Comparison of ENCODE assay signal across 31 cellular contexts in the genomic region with DNA sequence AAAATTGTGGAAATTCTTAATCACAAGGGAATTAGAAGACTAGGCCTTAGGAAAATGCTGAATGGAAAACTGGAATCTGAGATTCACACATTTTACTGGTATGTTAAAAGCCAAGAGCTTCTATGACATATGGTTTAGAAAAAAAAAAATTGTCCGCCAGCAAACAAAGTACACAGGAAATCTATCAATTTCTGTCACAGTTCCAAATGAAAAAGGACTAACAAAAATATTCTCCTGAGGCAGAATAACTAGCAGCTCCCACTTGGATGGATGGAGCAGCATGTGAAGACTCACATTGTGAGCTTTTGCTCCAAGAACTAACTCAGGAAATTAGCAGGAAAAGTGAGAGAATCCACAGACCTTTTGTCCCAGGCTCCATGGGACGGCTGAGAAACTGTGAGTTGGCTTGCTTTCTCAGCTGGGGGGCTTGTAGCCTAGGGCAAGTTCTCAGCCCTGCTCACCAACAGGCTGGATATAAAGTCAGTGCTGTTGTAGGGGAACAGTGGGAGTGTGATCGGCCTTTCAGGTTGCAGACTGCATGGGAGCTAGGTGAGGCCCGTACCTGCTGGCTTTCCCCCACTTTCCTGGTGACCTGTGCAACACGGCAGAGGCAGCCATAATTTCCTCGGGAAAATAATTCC.
"Had no signal": no experiment of that assay in that cellular context is flagged by ENCODE, and none has a peak within 500 bp of the region (broad histone marks: within the 10 kb centered on the region; RNA-seq: fewer than 3 reads in every experiment).

No MANE protein-coding gene starts in this region.

- H3K27me3 Mint-ChIP-seq: activated naive CD4-positive, alpha-beta T cell treated with anti-CD3 and anti-CD28 coated beads, Interleukin-2, amount 10 ng/mL, durations not matched to agents 7 days and 5 days; activated naive CD8-positive, alpha-beta T cell treated with anti-CD3 and anti-CD28 coated beads, Interleukin-2, amount 50 U/mL, for 24 hours had no signal

- H3K4me3 ChIP-seq: breast epithelium, esophagus squamous epithelium, pancreas, prostate gland, spleen, suprapubic skin, tibial artery, upper lobe of right lung had no signal

- H3K4me1 ChIP-seq: breast epithelium, esophagus squamous epithelium, pancreas, prostate gland, spleen, suprapubic skin, tibial artery, upper lobe of right lung had no signal

- H3K27me3 ChIP-seq: breast epithelium, esophagus squamous epithelium, pancreas, spleen, suprapubic skin, tibial artery, upper lobe of right lung had no signal

- H3K27ac ChIP-seq: breast epithelium, epithelial cell of prostate, esophagus squamous epithelium, pancreas, prostate gland, spleen, suprapubic skin, tibial artery, upper lobe of right lung had no signal

- DNase-seq: activated CD4-positive, alpha-beta T cell treated with anti-CD3 and anti-CD28 coated beads for 48 hours; activated CD4-positive, alpha-beta T cell treated with anti-CD3 and anti-CD28 coated beads, Interleukin-2, amount 50 U/mL, for 48 hours; activated CD8-positive, alpha-beta memory T cell treated with anti-CD3 and anti-CD28 coated beads for 24 hours; activated effector memory CD4-positive, alpha-beta T cell treated with anti-CD3 and anti-CD28 coated beads, Interleukin-2, amount 50 U/mL, for 16 hours; activated naive CD4-positive, alpha-beta T cell treated with anti-CD3 and anti-CD28 coated beads, Interleukin-2, amount 10 ng/mL, durations not matched to agents 7 days and 5 days; activated naive CD8-positive, alpha-beta T cell treated with anti-CD3 and anti-CD28 coated beads, Interleukin-2, amount 50 U/mL, for 24 hours; activated T-cell treated with anti-CD3 and anti-CD28 coated beads, Interleukin-2, amount 50 U/mL, for 1 hour; amygdala; central memory CD4-positive, alpha-beta T cell; dermis blood vessel endothelial cell; effector CD4-positive, alpha-beta T cell; esophagus squamous epithelium; left cardiac atrium; left ventricle myocardium superior; naive thymus-derived CD4-positive, alpha-beta T cell; nucleus accumbens; pancreas; spleen; stimulated activated naive CD4-positive, alpha-beta T cell; T-helper 2 cell; tibial artery; upper lobe of right lung had no signal

- FAIRE-seq: colon, endometrium, frontal cortex, keratinocyte, pancreas had no signal

- H3K36me3 Mint-ChIP-seq: activated naive CD4-positive, alpha-beta T cell treated with anti-CD3 and anti-CD28 coated beads, Interleukin-2, amount 10 ng/mL, durations not matched to agents 7 days and 5 days had no signal

- H3K4me3 Mint-ChIP-seq: activated naive CD4-positive, alpha-beta T cell treated with anti-CD3 and anti-CD28 coated beads, Interleukin-2, amount 10 ng/mL, durations not matched to agents 7 days and 5 days; activated naive CD8-positive, alpha-beta T cell treated with anti-CD3 and anti-CD28 coated beads, Interleukin-2, amount 50 U/mL, for 24 hours; activated T-helper 1 cell treated with anti-CD3 and anti-CD28 coated beads, Interleukin-12 subunit alpha, Interleukin-12 subunit beta, Interleukin-2, Interleukin-4 antibody, amounts not matched to agents 30 ng/mL and 10 ng/mL and 1 ng/mL, durations not matched to agents 14 hours and 24 hours and 36 hours; naive thymus-derived CD4-positive, alpha-beta T cell had no signal

- H3K27ac Mint-ChIP-seq: activated naive CD4-positive, alpha-beta T cell treated with anti-CD3 and anti-CD28 coated beads, Interleukin-2, amount 10 ng/mL, durations not matched to agents 7 days and 5 days; activated naive CD8-positive, alpha-beta T cell treated with anti-CD3 and anti-CD28 coated beads, Interleukin-2, amount 50 U/mL, for 24 hours; activated T-helper 1 cell treated with anti-CD3 and anti-CD28 coated beads, Interleukin-12 subunit alpha, Interleukin-12 subunit beta, Interleukin-2, Interleukin-4 antibody, amounts not matched to agents 30 ng/mL and 10 ng/mL and 1 ng/mL, durations not matched to agents 14 hours and 24 hours and 36 hours; naive thymus-derived CD4-positive, alpha-beta T cell had no signal

- H3K9me3 ChIP-seq: pancreas, prostate gland, suprapubic skin had no signal

- H3K4me1 Mint-ChIP-seq: activated naive CD4-positive, alpha-beta T cell treated with anti-CD3 and anti-CD28 coated beads, Interleukin-2, amount 10 ng/mL, durations not matched to agents 7 days and 5 days; activated naive CD8-positive, alpha-beta T cell treated with anti-CD3 and anti-CD28 coated beads, Interleukin-2, amount 50 U/mL, for 24 hours; naive thymus-derived CD4-positive, alpha-beta T cell had no signal

- H3K36me3 ChIP-seq: breast epithelium, esophagus squamous epithelium, pancreas, prostate gland, spleen, suprapubic skin, tibial artery, upper lobe of right lung had no signal

- ATAC-seq: activated naive CD8-positive, alpha-beta T cell treated with anti-CD3 and anti-CD28 coated beads, Interleukin-2, amount 50 U/mL, for 24 hours; left cardiac atrium; left ventricle myocardium superior; naive thymus-derived CD4-positive, alpha-beta T cell; pancreas; upper lobe of right lung had no signal
